ENCODE assay signal across 8 cellular contexts in the genomic region with DNA sequence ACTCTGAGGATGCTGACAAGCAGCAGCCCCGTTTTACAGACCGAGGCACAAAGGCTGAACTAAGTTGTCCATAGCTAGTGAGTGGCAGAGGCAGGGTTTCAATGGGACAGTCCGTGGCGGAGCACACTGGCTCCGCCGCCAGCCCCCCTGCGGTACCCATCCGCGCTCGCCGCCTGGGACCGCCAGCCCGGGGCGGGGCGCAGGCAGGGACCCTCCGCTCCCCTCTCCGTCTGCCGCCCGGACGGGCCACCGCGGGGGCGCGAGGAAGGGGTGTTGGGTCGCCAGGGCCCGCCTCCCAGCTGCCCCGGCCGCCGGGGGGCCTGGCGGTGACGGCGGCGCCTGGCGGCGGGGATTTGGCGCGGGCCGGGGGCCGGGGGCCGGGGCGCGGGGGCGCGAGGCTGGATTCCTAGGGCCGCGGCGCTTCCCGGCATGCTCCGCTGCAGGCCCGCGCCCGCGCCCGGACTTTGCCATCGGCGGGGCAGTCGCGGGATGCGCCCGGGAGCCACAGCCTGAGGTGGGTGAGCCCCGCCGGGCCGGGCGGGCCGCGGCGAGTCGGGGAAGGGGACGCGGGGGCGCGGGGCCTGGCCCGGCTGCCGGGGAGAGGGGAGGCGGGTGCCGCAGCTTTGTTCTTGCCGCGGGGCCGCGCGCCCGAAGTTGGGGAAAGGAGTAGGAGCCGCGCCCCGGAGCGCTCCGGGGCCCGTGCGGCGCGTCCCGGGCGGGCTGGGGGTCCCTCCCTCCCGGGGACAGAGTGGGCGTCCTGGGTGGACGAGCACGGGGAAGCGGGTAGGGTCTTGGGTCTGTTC. TPM values are rescaled to one million over a fixed set of nuclear protein-coding genes. Genes with fewer than 3 reads are reported as not detected.
DNase-seq lines count a peak whose midpoint lies in the region; FAIRE-seq and TF ChIP-seq lines count a peak whose summit lies in the region.

TMEM98 (plus strand) TSS at position 430 of the 803 bp plus-strand sequence. CDS start 3,376 bp downstream, outside the sequence.

- peak within 1 kb of the TSS; percentile 76 for H3K4me3 Mint-ChIP-seq in activated naive CD4-positive, alpha-beta T cell treated with anti-CD3 and anti-CD28 coated beads, Interleukin-2, amount 50 U/mL, for 24 hours
- peak within 1 kb of the TSS; percentile 52 for H3K4me3 Mint-ChIP-seq in activated CD4-positive, alpha-beta memory T cell treated with anti-CD3 and anti-CD28 coated beads for 36 hours
- H3K4me3 Mint-ChIP-seq in nephron: peak within 1 kb of the TSS; percentile 84 to 92 (median 91)

- no peak for FAIRE-seq in HTR-8/SVneo (lab: Jason Lieb, UNC)

- no peaks in the 10 kb centered on the region for H3K36me3 Mint-ChIP-seq in activated naive CD4-positive, alpha-beta T cell treated with anti-CD3 and anti-CD28 coated beads, Interleukin-2, amount 50 U/mL, for 24 hours
- no peaks in the 10 kb centered on the region for H3K36me3 Mint-ChIP-seq in activated CD4-positive, alpha-beta memory T cell treated with anti-CD3 and anti-CD28 coated beads for 36 hours
- peaks cover 14% of the 10 kb centered on the region for H3K36me3 Mint-ChIP-seq in nephron (ENCODE audit: low read depth)

- H3K27ac Mint-ChIP-seq in activated naive CD4-positive, alpha-beta T cell treated with anti-CD3 and anti-CD28 coated beads, Interleukin-2, amount 50 U/mL, for 24 hours: no peak within 1 kb of the TSS
- H3K27ac Mint-ChIP-seq in activated CD4-positive, alpha-beta memory T cell treated with anti-CD3 and anti-CD28 coated beads for 36 hours: no peak within 1 kb of the TSS
- H3K27ac Mint-ChIP-seq in nephron: peak within 1 kb of the TSS; percentile 84 to 93 (median 87)

- CTCF ChIA-PET in activated CD4-positive, alpha-beta memory T cell treated with anti-CD3 and anti-CD28 coated beads for 36 hours (lab: Charles Lee): interaction anchor here (0.7 to 2.8 kb wide), 7 partner anchors 9 to 145 kb away, joined by 3 to 19 read pairs (median 5); partner anchors contain the start of gene MYO1D

- peaks cover 9% of the 10 kb centered on the region for H3K27me3 ChIP-seq in effector memory CD4-positive, alpha-beta T cell (replicated peaks; ENCODE audit: control insufficient read depth, insufficient read depth, low read length, poor library complexity, severe bottlenecking)

- no peak for DNase-seq in activated naive CD4-positive, alpha-beta T cell treated with anti-CD3 and anti-CD28 coated beads, Interleukin-2, amount 50 U/mL, for 16 hours
- no peak for DNase-seq in activated CD4-positive, alpha-beta memory T cell treated with anti-CD3 and anti-CD28 coated beads for 36 hours
- peak; percentile 90 for DNase-seq in globus pallidus (ENCODE audit: low spot score)
- no peak for DNase-seq in effector memory CD4-positive, alpha-beta T cell
- no peak for DNase-seq in KG1 (lab: John Stamatoyannopoulos, UW)
- DNase-seq in HTR-8/SVneo (ENCODE audit: insufficient read length, low spot score): no peak

- H3K9me3 ChIP-seq in effector memory CD4-positive, alpha-beta T cell (ENCODE audit: control insufficient read depth, low read length): no peaks in the 10 kb centered on the region

- POLR2A ChIA-PET in activated CD4-positive, alpha-beta memory T cell treated with anti-CD3 and anti-CD28 coated beads for 36 hours (lab: Charles Lee): no interaction called here

- peaks cover 22% of the 10 kb centered on the region for H3K27me3 Mint-ChIP-seq in activated naive CD4-positive, alpha-beta T cell treated with anti-CD3 and anti-CD28 coated beads, Interleukin-2, amount 50 U/mL, for 24 hours
- peaks cover 37% of the 10 kb centered on the region for H3K27me3 Mint-ChIP-seq in activated CD4-positive, alpha-beta memory T cell treated with anti-CD3 and anti-CD28 coated beads for 36 hours
- H3K27me3 Mint-ChIP-seq in nephron (ENCODE audit: low read depth): no peaks in the 10 kb centered on the region

- H3K27ac ChIP-seq in effector memory CD4-positive, alpha-beta T cell (ENCODE audit: insufficient read depth, low read length, poor library complexity, severe bottlenecking): no peak within 1 kb of the TSS

- H3K4me3 ChIP-seq in effector memory CD4-positive, alpha-beta T cell (ENCODE audit: insufficient read depth, low read depth, low read length, poor library complexity, severe bottlenecking): no peak within 1 kb of the TSS

- H3K4me1 Mint-ChIP-seq in activated naive CD4-positive, alpha-beta T cell treated with anti-CD3 and anti-CD28 coated beads, Interleukin-2, amount 50 U/mL, for 24 hours: peaks cover 4% of the 10 kb centered on the region
- peaks cover 2% of the 10 kb centered on the region for H3K4me1 Mint-ChIP-seq in activated CD4-positive, alpha-beta memory T cell treated with anti-CD3 and anti-CD28 coated beads for 36 hours (ENCODE audit: low read depth)
- no peaks in the 10 kb centered on the region for H3K4me1 Mint-ChIP-seq in nephron

- TF ChIP-seq CTCF in nephron (IDR thresholded peaks at IDR 0.05; ENCODE audit: unreplicated experiment in 3 of 3): no peak

- peaks cover 4% of the 10 kb centered on the region for H3K4me1 ChIP-seq in effector memory CD4-positive, alpha-beta T cell (ENCODE audit: control insufficient read depth, insufficient read depth, low read length, poor library complexity, severe bottlenecking)

- H3K9me3 Mint-ChIP-seq in activated naive CD4-positive, alpha-beta T cell treated with anti-CD3 and anti-CD28 coated beads, Interleukin-2, amount 50 U/mL, for 24 hours: no peaks in the 10 kb centered on the region
- no peaks in the 10 kb centered on the region for H3K9me3 Mint-ChIP-seq in activated CD4-positive, alpha-beta memory T cell treated with anti-CD3 and anti-CD28 coated beads for 36 hours
- H3K9me3 Mint-ChIP-seq in nephron: no peaks in the 10 kb centered on the region

- no peaks in the 10 kb centered on the region for H3K36me3 ChIP-seq in effector memory CD4-positive, alpha-beta T cell (ENCODE audit: control insufficient read depth, insufficient read depth, low read length)

- intact Hi-C loops in activated CD4-positive, alpha-beta memory T cell treated with anti-CD3 and anti-CD28 coated beads for 36 hours (cut with micrococcal nuclease): no loop called here

RNA-seq across cellular contexts. Expression of gene TMEM98, which starts in this region (rescaled TPM):
- 1 to 10 TPM; 1.1 to 2.2 TPM for total RNA-seq in activated CD4-positive, alpha-beta memory T cell treated with anti-CD3 and anti-CD28 coated beads for 36 hours

Comparison
In these comparisons a context has a peak if more than half of its experiments do, and no peak if none do; other contexts are left out.
1. H3K27ac Mint-ChIP-seq: peak in nephron (3 of 3); none in activated naive CD4-positive, alpha-beta T cell treated with anti-CD3 and anti-CD28 coated beads, Interleukin-2, amount 50 U/mL, for 24 hours (single experiment) and activated CD4-positive, alpha-beta memory T cell treated with anti-CD3 and anti-CD28 coated beads for 36 hours (single experiment).
2. Peak in every context shown above with its lines, with median percentiles within 50 percentile points of each other: H3K4me3 Mint-ChIP-seq.